14 cellular contexts compared by ENCODE assay signal in genomic region chr6:111685058-111685457, GRCh38.
A peak's percentile ranks its signal among the peaks of the same experiment; 100 is the strongest.
DNase-seq lines count a peak whose midpoint lies in the region; ATAC-seq and TF ChIP-seq lines count a peak whose summit lies in the region.
"Had no signal": no experiment of that assay in that cellular context is flagged by ENCODE, and none has a peak within 500 bp of the region (broad histone marks: within the 10 kb centered on the region; RNA-seq: fewer than 3 reads in every experiment).

No MANE protein-coding gene starts in this region.

- TF ChIP-seq EP300 in esophagus muscularis mucosa (IDR thresholded peaks at IDR 0.05): no peak

- no peaks in the 10 kb centered on the region for H3K9me3 ChIP-seq in CD4-positive, alpha-beta memory T cell (ENCODE audit: control insufficient read depth in 1 of 2, low read length in 2 of 2)
- no peaks in the 10 kb centered on the region for H3K9me3 ChIP-seq in esophagus muscularis mucosa
- no peaks in the 10 kb centered on the region for H3K9me3 ChIP-seq in gastrocnemius medialis
- H3K9me3 ChIP-seq: HAP-1 had no signal

- 91% methylated on average over 7 of the region's 7 CpGs for WGBS in esophagus muscularis mucosa

- POLR2A ChIA-PET in CD4-positive, alpha-beta memory T cell (lab: Charles Lee; ENCODE audit: partially characterized antibody): interaction anchor here (0.8 to 3.7 kb wide), 2 partner anchors 11 to 325 kb away, joined by 3 to 11 read pairs; no protein-coding TSS in a partner anchor

- peak overlapping the region in 4 of 8 donors; percentile 18 to 78 (median 68) for H3K4me3 Mint-ChIP-seq in CD4-positive, alpha-beta memory T cell
- H3K4me3 Mint-ChIP-seq: activated naive CD8-positive, alpha-beta T cell treated with anti-CD3 and anti-CD28 coated beads, Interleukin-2, amount 10 ng/mL, durations not matched to agents 7 days and 5 days; mesothelial cell of epicardium had no signal

- TF ChIP-seq CTCF in esophagus muscularis mucosa (IDR thresholded peaks at IDR 0.05) (no peak), gastrocnemius medialis (IDR thresholded peaks at IDR 0.05 in 4 of 5, conservative IDR thresholded peaks at IDR 0.05 in 1 of 5) (no peak)

- peaks cover 71 to 89% (median 80%) of the 10 kb centered on the region in 4 donors for H3K4me1 Mint-ChIP-seq in CD4-positive, alpha-beta memory T cell

- DNase-seq in CD4-positive, alpha-beta memory T cell: no peak
- DNase-seq in NCI-H2029 (lab: John Stamatoyannopoulos, UW) (peak; percentile 46), esophagus muscularis mucosa (ENCODE audit: extremely low spot score) (peak; percentile 81), gastrocnemius medialis (no peak), DMS 273 treated with DMSO at 0.1 percent for 48 hours (lab: John Stamatoyannopoulos, UW) (no peak), NCI-H1417 (lab: John Stamatoyannopoulos, UW) (no peak)
- DNase-seq: activated naive CD8-positive, alpha-beta T cell treated with anti-CD3 and anti-CD28 coated beads, Interleukin-2, amount 10 ng/mL, durations not matched to agents 7 days and 5 days; KG1; stimulated activated CD4-positive, alpha-beta T cell treated with anti-CD3 and anti-CD28 coated beads, Interleukin-2, amount 100 ng/mL, for 24 hours; T-helper 9 cell had no signal

- no peak for TF ChIP-seq POLR2A in esophagus muscularis mucosa (IDR thresholded peaks at IDR 0.05; ENCODE audit: low read depth)
- no peak for TF ChIP-seq POLR2A in gastrocnemius medialis (IDR thresholded peaks at IDR 0.05)

- peak overlapping the region; percentile 72 to 94 (median 92) for H3K27ac Mint-ChIP-seq in CD4-positive, alpha-beta memory T cell
- H3K27ac Mint-ChIP-seq: activated naive CD8-positive, alpha-beta T cell treated with anti-CD3 and anti-CD28 coated beads, Interleukin-2, amount 10 ng/mL, durations not matched to agents 7 days and 5 days; mesothelial cell of epicardium had no signal

- in situ Hi-C loops in gastrocnemius medialis (cut with MboI; ENCODE audit: low sequenced_read_pairs in 4 of 4): no loop called here

- no peak for ATAC-seq in gastrocnemius medialis
- ATAC-seq in GM21526 (IDR thresholded peaks at IDR 0.05; ENCODE audit: low FRiP score, unreplicated experiment): no peak

- H3K27me3 ChIP-seq in CD4-positive, alpha-beta memory T cell (ENCODE audit: insufficient read depth, low read length): no peaks in the 10 kb centered on the region
- H3K27me3 ChIP-seq in esophagus muscularis mucosa: no peaks in the 10 kb centered on the region
- H3K27me3 ChIP-seq in gastrocnemius medialis: no peaks in the 10 kb centered on the region

- no peak overlapping the region for H3K27ac ChIP-seq in CD4-positive, alpha-beta memory T cell (ENCODE audit: low read depth, low read length)
- H3K27ac ChIP-seq in esophagus muscularis mucosa (replicated peaks in 1 of 4) (peak overlapping the region; percentile 67 to 77 (median 74)), gastrocnemius medialis (peak overlapping the region; percentile 68 to 76 (median 73))

- no peaks in the 10 kb centered on the region for H3K9me3 Mint-ChIP-seq in CD4-positive, alpha-beta memory T cell
- H3K9me3 Mint-ChIP-seq: activated naive CD8-positive, alpha-beta T cell treated with anti-CD3 and anti-CD28 coated beads, Interleukin-2, amount 10 ng/mL, durations not matched to agents 7 days and 5 days; mesothelial cell of epicardium had no signal

- H3K4me3 ChIP-seq in CD4-positive, alpha-beta memory T cell (ENCODE audit: low read length in 2 of 2): no peak overlapping the region
- no peak overlapping the region for H3K4me3 ChIP-seq in esophagus muscularis mucosa
- H3K4me3 ChIP-seq in gastrocnemius medialis: no peak overlapping the region
- H3K4me3 ChIP-seq: coronary artery, HAP-1 had no signal

- peaks cover 76 to 90% of the 10 kb centered on the region in 2 donors for H3K36me3 Mint-ChIP-seq in CD4-positive, alpha-beta memory T cell

- no peaks in the 10 kb centered on the region for H3K27me3 Mint-ChIP-seq in CD4-positive, alpha-beta memory T cell
- H3K27me3 Mint-ChIP-seq: activated naive CD8-positive, alpha-beta T cell treated with anti-CD3 and anti-CD28 coated beads, Interleukin-2, amount 10 ng/mL, durations not matched to agents 7 days and 5 days had no signal

- intact Hi-C loops in CD4-positive, alpha-beta memory T cell (cut with micrococcal nuclease): no loop called here
- intact Hi-C loops in esophagus muscularis mucosa (cut with DNase I) (no loop called here), gastrocnemius medialis (cut with DNase I; ENCODE audit: low total_unique reads) (no loop called here)

- peaks cover 69% of the 10 kb centered on the region for H3K4me1 ChIP-seq in CD4-positive, alpha-beta memory T cell (ENCODE audit: insufficient read depth, low read length)
- H3K4me1 ChIP-seq in esophagus muscularis mucosa (peaks cover 33 to 53% (median 43%) of the 10 kb centered on the region in 4 donors), gastrocnemius medialis (peaks cover 27 to 40% of the 10 kb centered on the region in 2 donors)

- H3K36me3 ChIP-seq in CD4-positive, alpha-beta memory T cell (ENCODE audit: insufficient read depth, low read length): peaks cover 57% of the 10 kb centered on the region
- H3K36me3 ChIP-seq in esophagus muscularis mucosa (peaks cover 0 to 20% (median 3%) of the 10 kb centered on the region in 4 donors), gastrocnemius medialis (no peaks in the 10 kb centered on the region)

- CTCF ChIA-PET in CD4-positive, alpha-beta memory T cell (lab: Charles Lee; ENCODE audit: partially characterized antibody): interaction anchor here (0.9 kb wide), 1 partner anchor 426 kb away, joined by 3 read pairs; a partner anchor contains a TSS

Comparison
In these comparisons a context has a peak if more than half of its experiments do, and no peak if none do; other contexts are left out.
1. DNase-seq: peak in NCI-H2029 (single experiment) and esophagus muscularis mucosa (single experiment); none in CD4-positive, alpha-beta memory T cell (0 of 5), gastrocnemius medialis (0 of 2), DMS 273 treated with DMSO at 0.1 percent for 48 hours (single experiment) and NCI-H1417 (0 of 3).